Comparison of ENCODE assay signal across 1 cellular context in genomic region chr4:114598191-114599121, GRCh38.
A peak's percentile ranks its signal among the peaks of the same experiment; 100 is the strongest.
TF ChIP-seq lines count a peak whose summit lies in the region.

UGT8 (plus strand) TSS chr4:114598807; CDS start chr4:114622881, 24,074 bp downstream.

TF ChIP-seq in HEK293, 187 proteins besides CTCF, POLR2A, EP300 and RAD21 (continued from another document):
- TF ChIP-seq KLF9 (tag by site-specific recombination; IDR thresholded peaks at IDR 0.05; ENCODE audit: low read depth) (peak; percentile 85), HIC1 (tag by site-specific recombination; IDR thresholded peaks at IDR 0.05) (peak; percentile 86), ZSCAN16 (tag by site-specific recombination; IDR thresholded peaks at IDR 0.05) (no peak), SP7 (tag by site-specific recombination; IDR thresholded peaks at IDR 0.05) (peak; percentile 75), GLIS1 (tag by site-specific recombination; IDR thresholded peaks at IDR 0.05) (peak; percentile 88), ZBTB21 (tag by site-specific recombination; IDR thresholded peaks at IDR 0.05) (no peak), ZXDB (tag by site-specific recombination; IDR thresholded peaks at IDR 0.05) (peak; percentile 47; the same call in 1 of the 2 replicates), ZNF501 (tag by site-specific recombination; IDR thresholded peaks at IDR 0.05) (0 out of 2 replicates have a peak, but pooled peaks have one; percentile 48), ZIC2 (tag by site-specific recombination; IDR thresholded peaks at IDR 0.05) (peak; percentile 78), KLF8 (tag by site-specific recombination; IDR thresholded peaks at IDR 0.05) (peak; percentile 32), KLF17 (tag by site-specific recombination; IDR thresholded peaks at IDR 0.05) (peak; percentile 67; the same call in 1 of the 2 replicates), ZNF792 (tag by site-specific recombination; IDR thresholded peaks at IDR 0.05) (no peak), ZNF335 (tag by site-specific recombination; conservative IDR thresholded peaks at IDR 0.05) (peak; percentile 70), ZNF623 (tag by site-specific recombination; IDR thresholded peaks at IDR 0.05) (no peak), IKZF3 (tag by site-specific recombination; IDR thresholded peaks at IDR 0.05) (peak; percentile 23; the same call in 1 of the 2 replicates), ZNF248 (tag by site-specific recombination; IDR thresholded peaks at IDR 0.05) (no peak), PRDM6 (tag by site-specific recombination; IDR thresholded peaks at IDR 0.05) (no peak), PRDM4 (tag by site-specific recombination; IDR thresholded peaks at IDR 0.05) (no peak), ZNF571 (tag by site-specific recombination; IDR thresholded peaks at IDR 0.05) (no peak), ZBTB1 (tag by site-specific recombination; IDR thresholded peaks at IDR 0.05) (no peak), ZBTB26 (tag by site-specific recombination; optimal IDR thresholded peaks at IDR 0.05) (peak; percentile 84), ZBTB11 (tag by site-specific recombination; conservative IDR thresholded peaks at IDR 0.05; ENCODE audit: low read depth) (no peak), EGR2 (tag by site-specific recombination; IDR thresholded peaks at IDR 0.05; ENCODE audit: low read depth) (peak; percentile 81), PATZ1 (tag by site-specific recombination; IDR thresholded peaks at IDR 0.05) (peak; percentile 61; the same call in 1 of the 2 replicates), INSM2 (tag by site-specific recombination; IDR thresholded peaks at IDR 0.05) (0 out of 2 replicates have a peak, but pooled peaks have one; percentile 18), ZNF341 (tag by site-specific recombination; IDR thresholded peaks at IDR 0.05; ENCODE audit: low read depth) (peak; percentile 50; the same call in 1 of the 2 replicates), ZSCAN18 (tag by site-specific recombination; IDR thresholded peaks at IDR 0.05) (no peak), GLI4 (tag by site-specific recombination; IDR thresholded peaks at IDR 0.05) (no peak), ZNF449 (tag by site-specific recombination; IDR thresholded peaks at IDR 0.05) (0 out of 2 replicates have a peak, but pooled peaks have one; percentile 22), ZBTB17 (tag by site-specific recombination; IDR thresholded peaks at IDR 0.05) (peak; percentile 73), ZSCAN30 (tag by site-specific recombination; IDR thresholded peaks at IDR 0.05) (peak; percentile 19; the same call in 1 of the 2 replicates), ZSCAN5A (tag by site-specific recombination; IDR thresholded peaks at IDR 0.05) (no peak), ZNF600 (tag by site-specific recombination; IDR thresholded peaks at IDR 0.05) (0 out of 2 replicates have a peak, but pooled peaks have one; percentile 53), KLF1 (tag by site-specific recombination; IDR thresholded peaks at IDR 0.05) (peak; percentile 74), ZNF777 (tag by site-specific recombination; IDR thresholded peaks at IDR 0.05; ENCODE audit: borderline replicate concordance) (no peak), ZNF843 (tag by site-specific recombination; IDR thresholded peaks at IDR 0.05) (peak; percentile 46; the same call in 1 of the 2 replicates)
